1 cellular context compared by ENCODE assay signal in genomic region chr9:33431420-33431819, GRCh38.
TF ChIP-seq lines count a peak whose summit lies in the region.

No MANE protein-coding gene starts in this region.

TF ChIP-seq in IMR-90, 13 proteins besides CTCF, POLR2A, EP300 and RAD21:
- TF ChIP-seq RCOR1 (IDR thresholded peaks at IDR 0.05; ENCODE audit: insufficient replicate concordance, low read length): no peak
- no peak for TF ChIP-seq FOS (IDR thresholded peaks at IDR 0.05; ENCODE audit: low read depth, low read length)
- no peak for TF ChIP-seq NFE2L2 (IDR thresholded peaks at IDR 0.05; ENCODE audit: low read depth, low read length)
- TF ChIP-seq RFX5 (IDR thresholded peaks at IDR 0.05; ENCODE audit: low read depth, low read length): no peak
- no peak for TF ChIP-seq USF2 (IDR thresholded peaks at IDR 0.05; ENCODE audit: low read depth, low read length)
- no peak for TF ChIP-seq MXI1 (IDR thresholded peaks at IDR 0.05; ENCODE audit: borderline replicate concordance, low read depth, low read length)
- TF ChIP-seq ELK1 (IDR thresholded peaks at IDR 0.05; ENCODE audit: borderline replicate concordance, low read depth, low read length): no peak
- TF ChIP-seq CHD1 (IDR thresholded peaks at IDR 0.05; ENCODE audit: low read depth, low read length): no peak
